Comparison of ENCODE assay signal across 12 cellular contexts in the genomic region with DNA sequence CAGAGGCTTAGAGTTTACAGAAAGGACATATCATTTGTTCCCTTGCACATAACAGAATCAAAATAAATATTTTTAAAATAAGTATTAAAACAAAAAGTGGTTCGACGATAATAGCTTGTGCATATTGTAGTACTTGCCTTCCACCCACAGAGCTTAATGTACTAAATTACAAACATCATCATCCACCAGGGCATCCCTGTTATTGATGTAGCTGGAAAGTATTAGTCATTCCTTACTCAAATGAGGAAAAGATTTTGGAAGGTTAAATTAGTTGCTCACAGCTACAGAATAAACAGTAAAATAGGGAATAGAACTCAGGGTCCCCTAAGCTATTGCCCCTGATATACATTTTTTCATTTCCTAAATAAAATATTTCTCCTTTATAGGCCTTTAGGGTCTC.
DNase-seq lines count a peak whose midpoint lies in the region; ATAC-seq, FAIRE-seq and TF ChIP-seq lines count a peak whose summit lies in the region.
"Had no signal": no experiment of that assay in that cellular context is flagged by ENCODE, and none has a peak within 500 bp of the region (broad histone marks: within the 10 kb centered on the region; RNA-seq: fewer than 3 reads in every experiment).

No MANE protein-coding gene starts in this region.

- ATAC-seq in heart right ventricle: peak in 6 of 8 donors; percentile 34 to 76 (median 76)
- no peak for ATAC-seq in Right ventricle myocardium inferior

- WGBS in heart right ventricle, 2 donors: 53 to 57% methylated on average over 2 of the region's 2 CpGs

- DNase-seq in heart right ventricle (no peak), Right ventricle myocardium inferior (ENCODE audit: missing footprints) (no peak), astrocyte of the spinal cord (ENCODE audit: low read depth, low spot score) (peak; percentile 74), midbrain (lab: John Stamatoyannopoulos, UW) (no peak), GDM1 (lab: John Stamatoyannopoulos, UW) (no peak), NCI-H1092 (lab: John Stamatoyannopoulos, UW) (no peak)
- DNase-seq in activated T-helper 1 cell treated with anti-CD3 and anti-CD28 coated beads, Interleukin-12 subunit alpha, Interleukin-12 subunit beta, Interleukin-2, Interleukin-4 antibody, amounts not matched to agents 30 ng/mL and 10 ng/mL and 1 ng/mL, durations not matched to agents 14 hours and 24 hours and 36 hours (ENCODE audit: low spot score): no peak
- DNase-seq: activated CD4-positive, alpha-beta memory T cell treated with anti-CD3 and anti-CD28 coated beads for 36 hours; NCI-H526 treated with DMSO at 0.1 percent for 48 hours; right lobe of liver had no signal

- H3K27me3 Mint-ChIP-seq in activated T-helper 1 cell treated with anti-CD3 and anti-CD28 coated beads, Interleukin-12 subunit alpha, Interleukin-12 subunit beta, Interleukin-2, Interleukin-4 antibody, amounts not matched to agents 30 ng/mL and 10 ng/mL and 1 ng/mL, durations not matched to agents 14 hours and 24 hours and 36 hours (ENCODE audit: insufficient read depth): peaks cover 2% of the 10 kb centered on the region
- H3K27me3 Mint-ChIP-seq: activated CD4-positive, alpha-beta memory T cell treated with anti-CD3 and anti-CD28 coated beads for 36 hours had no signal

- in situ Hi-C loops in astrocyte of the spinal cord (cut with HindIII; ENCODE audit: low sequenced_read_pairs): no loop called here

- H3K4me3 Mint-ChIP-seq in activated T-helper 1 cell treated with anti-CD3 and anti-CD28 coated beads, Interleukin-12 subunit alpha, Interleukin-12 subunit beta, Interleukin-2, Interleukin-4 antibody, amounts not matched to agents 30 ng/mL and 10 ng/mL and 1 ng/mL, durations not matched to agents 14 hours and 24 hours and 36 hours: no peak overlapping the region
- H3K4me3 Mint-ChIP-seq: activated CD4-positive, alpha-beta memory T cell treated with anti-CD3 and anti-CD28 coated beads for 36 hours had no signal

- no peak overlapping the region for H3K27ac Mint-ChIP-seq in activated T-helper 1 cell treated with anti-CD3 and anti-CD28 coated beads, Interleukin-12 subunit alpha, Interleukin-12 subunit beta, Interleukin-2, Interleukin-4 antibody, amounts not matched to agents 30 ng/mL and 10 ng/mL and 1 ng/mL, durations not matched to agents 14 hours and 24 hours and 36 hours
- H3K27ac Mint-ChIP-seq: activated CD4-positive, alpha-beta memory T cell treated with anti-CD3 and anti-CD28 coated beads for 36 hours had no signal

- peak; percentile 90 for FAIRE-seq in islet of Langerhans (lab: Jason Lieb, UNC)

- peaks cover 10% of the 10 kb centered on the region for H3K9me3 Mint-ChIP-seq in activated T-helper 1 cell treated with anti-CD3 and anti-CD28 coated beads, Interleukin-12 subunit alpha, Interleukin-12 subunit beta, Interleukin-2, Interleukin-4 antibody, amounts not matched to agents 30 ng/mL and 10 ng/mL and 1 ng/mL, durations not matched to agents 14 hours and 24 hours and 36 hours

- H3K27ac ChIP-seq in heart right ventricle: peak overlapping the region in 7 of 10 donors; percentile 5 to 48 (median 20)
- H3K27ac ChIP-seq: BLaER1, right lobe of liver had no signal

- H3K27me3 ChIP-seq in heart right ventricle: no peaks in the 10 kb centered on the region
- H3K27me3 ChIP-seq: BLaER1, right lobe of liver had no signal

- H3K4me3 ChIP-seq in heart right ventricle (no peak overlapping the region), astrocyte of the spinal cord (ENCODE audit: low read depth, low read length) (no peak overlapping the region)
- H3K4me3 ChIP-seq: BLaER1, right lobe of liver had no signal

- TF ChIP-seq CTCF in heart right ventricle (IDR thresholded peaks at IDR 0.05) (peak in 1 of 9 donors; percentile 5), astrocyte of the spinal cord (IDR thresholded peaks at IDR 0.05; ENCODE audit: low read depth, low read length) (peak; percentile 1)

- no peaks in the 10 kb centered on the region for H3K36me3 ChIP-seq in heart right ventricle
- H3K36me3 ChIP-seq: right lobe of liver had no signal

- intact Hi-C loops in heart right ventricle (cut with DNase I): no loop called here
- intact Hi-C loops in Right ventricle myocardium inferior (cut with DNase I): no loop called here
- intact Hi-C loops in activated T-helper 1 cell treated with anti-CD3 and anti-CD28 coated beads, Interleukin-12 subunit alpha, Interleukin-12 subunit beta, Interleukin-2, Interleukin-4 antibody, amounts not matched to agents 30 ng/mL and 10 ng/mL and 1 ng/mL, durations not matched to agents 14 hours and 24 hours and 36 hours (cut with micrococcal nuclease): no loop called here

- peaks cover 0 to 4% (median 0%) of the 10 kb centered on the region in 11 donors for H3K9me3 ChIP-seq in heart right ventricle
- H3K9me3 ChIP-seq: right lobe of liver had no signal

- peaks cover 0 to 69% (median 39%) of the 10 kb centered on the region in 9 donors for H3K4me1 ChIP-seq in heart right ventricle
- H3K4me1 ChIP-seq: BLaER1 had no signal

- no peaks in the 10 kb centered on the region for H3K36me3 Mint-ChIP-seq in activated T-helper 1 cell treated with anti-CD3 and anti-CD28 coated beads, Interleukin-12 subunit alpha, Interleukin-12 subunit beta, Interleukin-2, Interleukin-4 antibody, amounts not matched to agents 30 ng/mL and 10 ng/mL and 1 ng/mL, durations not matched to agents 14 hours and 24 hours and 36 hours (ENCODE audit: low read depth)

- no peaks in the 10 kb centered on the region for H3K4me1 Mint-ChIP-seq in activated T-helper 1 cell treated with anti-CD3 and anti-CD28 coated beads, Interleukin-12 subunit alpha, Interleukin-12 subunit beta, Interleukin-2, Interleukin-4 antibody, amounts not matched to agents 30 ng/mL and 10 ng/mL and 1 ng/mL, durations not matched to agents 14 hours and 24 hours and 36 hours (ENCODE audit: low read depth)
